8 cellular contexts compared by ENCODE assay signal in the genomic region with DNA sequence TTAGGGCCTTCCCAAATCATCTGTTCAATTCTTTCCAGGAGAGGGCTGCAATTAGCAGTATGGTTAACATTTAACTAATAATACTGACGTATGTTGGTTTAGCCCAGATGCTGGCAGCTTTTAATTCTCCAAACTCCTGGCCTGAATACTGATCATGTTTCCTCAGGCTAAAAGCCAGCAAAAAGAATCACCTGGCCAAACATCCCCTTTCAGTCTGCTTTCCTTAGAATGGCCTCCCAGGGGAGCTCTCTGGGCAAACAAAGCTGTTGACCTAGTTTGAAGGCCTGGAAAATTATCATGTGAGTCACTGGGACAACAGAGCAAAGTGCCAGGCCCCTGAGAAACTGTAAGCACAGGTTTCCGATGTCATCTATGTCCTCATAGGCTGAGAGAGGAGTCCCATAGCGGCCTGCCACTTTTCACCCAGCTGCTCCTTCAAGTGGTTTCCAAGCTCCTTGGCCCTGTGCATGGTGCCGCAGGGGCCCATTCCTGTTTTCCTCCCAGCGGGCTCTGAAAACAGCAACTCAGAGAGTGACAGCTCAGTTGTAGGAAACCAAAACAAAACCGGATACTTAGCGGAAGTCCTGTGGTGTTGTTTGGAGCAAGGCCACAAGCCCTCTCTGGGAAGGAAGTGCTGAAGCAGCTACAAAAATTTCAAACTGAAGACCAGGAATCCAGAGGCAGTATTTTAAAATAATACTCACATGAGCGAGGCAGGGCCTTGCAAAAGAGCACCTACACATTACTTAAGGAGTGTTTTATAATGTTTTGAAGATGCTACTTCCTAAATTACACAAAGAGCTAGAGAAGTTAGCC. TPM values are rescaled to one million over a fixed set of nuclear protein-coding genes. Genes with fewer than 3 reads are reported as not detected.
DNase-seq lines count a peak whose midpoint lies in the region; ATAC-seq and TF ChIP-seq lines count a peak whose summit lies in the region.

No MANE protein-coding gene starts in this region.

- ATAC-seq in natural killer cell treated with Interleukin-12 subunit alpha and Interleukin-12 subunit beta and Interleukin-15 and Interleukin-18, amount 100 ng/mL, for 72 hours: peak; percentile 84 to 85
- ATAC-seq in HG02588 (IDR thresholded peaks at IDR 0.05; ENCODE audit: unreplicated experiment): no peak

- H3K9me3 Mint-ChIP-seq in activated naive CD4-positive, alpha-beta T cell treated with anti-CD3 and anti-CD28 coated beads for 36 hours: no peaks in the 10 kb centered on the region
- H3K9me3 Mint-ChIP-seq in natural killer cell treated with Interleukin-12 subunit alpha and Interleukin-12 subunit beta and Interleukin-15 and Interleukin-18, amount 100 ng/mL, for 72 hours: no peaks in the 10 kb centered on the region

- no peaks in the 10 kb centered on the region for H3K36me3 Mint-ChIP-seq in activated naive CD4-positive, alpha-beta T cell treated with anti-CD3 and anti-CD28 coated beads for 36 hours (ENCODE audit: low read depth)
- H3K36me3 Mint-ChIP-seq in natural killer cell treated with Interleukin-12 subunit alpha and Interleukin-12 subunit beta and Interleukin-15 and Interleukin-18, amount 100 ng/mL, for 72 hours: no peaks in the 10 kb centered on the region

- H3K9ac ChIP-seq in stomach smooth muscle (ENCODE audit: low read length in 2 of 2): peak overlapping the region; percentile 29 to 51

- peaks cover 45% of the 10 kb centered on the region for H3K4me1 Mint-ChIP-seq in activated naive CD4-positive, alpha-beta T cell treated with anti-CD3 and anti-CD28 coated beads for 36 hours (ENCODE audit: low read depth)
- H3K4me1 Mint-ChIP-seq in natural killer cell treated with Interleukin-12 subunit alpha and Interleukin-12 subunit beta and Interleukin-15 and Interleukin-18, amount 100 ng/mL, for 72 hours (ENCODE audit: low read depth in 2 of 2): peaks cover 47 to 67% of the 10 kb centered on the region in 2 donors

- H3K27me3 Mint-ChIP-seq in activated naive CD4-positive, alpha-beta T cell treated with anti-CD3 and anti-CD28 coated beads for 36 hours (ENCODE audit: low read depth): no peaks in the 10 kb centered on the region
- no peaks in the 10 kb centered on the region for H3K27me3 Mint-ChIP-seq in natural killer cell treated with Interleukin-12 subunit alpha and Interleukin-12 subunit beta and Interleukin-15 and Interleukin-18, amount 100 ng/mL, for 72 hours

- H3K4me3 ChIP-seq in foreskin fibroblast (ENCODE audit: low read depth in 1 of 2, low read length in 2 of 2) (peak overlapping the region in 1 of 2 donors; percentile 10), stomach smooth muscle (ENCODE audit: low read length in 2 of 2) (peak overlapping the region; percentile 26 to 65)

- intact Hi-C loops in activated naive CD4-positive, alpha-beta T cell treated with anti-CD3 and anti-CD28 coated beads for 36 hours (cut with micrococcal nuclease): loop anchor here (1.0 to 2.0 kb wide), 4 partner anchors 13 to 221 kb away; partner anchors contain the start of genes INTS14 and RAB11A

- H3K27ac Mint-ChIP-seq in activated naive CD4-positive, alpha-beta T cell treated with anti-CD3 and anti-CD28 coated beads for 36 hours: peak overlapping the region; percentile 81
- peak overlapping the region; percentile 96 to 99 for H3K27ac Mint-ChIP-seq in natural killer cell treated with Interleukin-12 subunit alpha and Interleukin-12 subunit beta and Interleukin-15 and Interleukin-18, amount 100 ng/mL, for 72 hours

- peak; percentile 10 for TF ChIP-seq CTCF in foreskin fibroblast (IDR thresholded peaks at IDR 0.05; ENCODE audit: low read depth, low read length)

- CTCF ChIA-PET in activated naive CD4-positive, alpha-beta T cell treated with anti-CD3 and anti-CD28 coated beads for 36 hours (lab: Charles Lee): interaction anchor here (0.6 to 5.6 kb wide), 15 partner anchors 9 to 663 kb away, joined by 3 to 43 read pairs (median 3); partner anchors contain the start of genes DENND4A and RAB11A

- peak overlapping the region; percentile 80 for H3K27ac ChIP-seq in stomach smooth muscle (ENCODE audit: low read length)

- peaks cover 13% of the 10 kb centered on the region for H3K4me1 ChIP-seq in stomach smooth muscle (ENCODE audit: control insufficient read depth, insufficient read depth, low read length)

- H3K27me3 ChIP-seq in stomach smooth muscle (ENCODE audit: control insufficient read depth in 1 of 2, insufficient read depth in 2 of 2, low read length in 2 of 2): no peaks in the 10 kb centered on the region

- peak overlapping the region; percentile 40 for H3K4me3 Mint-ChIP-seq in activated naive CD4-positive, alpha-beta T cell treated with anti-CD3 and anti-CD28 coated beads for 36 hours
- H3K4me3 Mint-ChIP-seq in natural killer cell treated with Interleukin-12 subunit alpha and Interleukin-12 subunit beta and Interleukin-15 and Interleukin-18, amount 100 ng/mL, for 72 hours: peak overlapping the region; percentile 89

- H3K9me3 ChIP-seq in stomach smooth muscle (ENCODE audit: control insufficient read depth in 2 of 2, low read length in 2 of 2): no peaks in the 10 kb centered on the region

- H3K36me3 ChIP-seq in stomach smooth muscle (ENCODE audit: control insufficient read depth in 2 of 2, insufficient read depth in 2 of 2, low read length in 2 of 2): no peaks in the 10 kb centered on the region

- DNase-seq in ELR (ENCODE audit: low read depth) (peak; percentile 79), LoVo (ENCODE audit: low spot score) (peak; percentile 99), SHP77 (lab: John Stamatoyannopoulos, UW) (peak; percentile 100), foreskin fibroblast (peak; percentile 89 to 93)
- DNase-seq in activated naive CD4-positive, alpha-beta T cell treated with anti-CD3 and anti-CD28 coated beads for 36 hours: peak; percentile 73
- peak; percentile 68 for DNase-seq in natural killer cell treated with Interleukin-12 subunit alpha and Interleukin-12 subunit beta and Interleukin-15 and Interleukin-18, amount 100 ng/mL, for 72 hours (ENCODE audit: low spot score)

RNA-seq across cellular contexts. Expression of gene RAB11A, which starts 36.5 kb away (rescaled TPM):
- total RNA-seq in activated naive CD4-positive, alpha-beta T cell treated with anti-CD3 and anti-CD28 coated beads for 36 hours: 100 to 1,000 TPM; 151 to 157 TPM
- total RNA-seq in natural killer cell treated with Interleukin-12 subunit alpha and Interleukin-12 subunit beta and Interleukin-15 and Interleukin-18, amount 100 ng/mL, for 72 hours: 100 to 1,000 TPM; 101 to 164 TPM

RNA-seq across cellular contexts. Expression of gene DENND4A, which starts 40.7 kb away (rescaled TPM):
- 10 to 100 TPM; 23.9 to 24.9 TPM for total RNA-seq in activated naive CD4-positive, alpha-beta T cell treated with anti-CD3 and anti-CD28 coated beads for 36 hours
- total RNA-seq in natural killer cell treated with Interleukin-12 subunit alpha and Interleukin-12 subunit beta and Interleukin-15 and Interleukin-18, amount 100 ng/mL, for 72 hours: 100 to 1,000 TPM; 114 to 121 TPM

Comparison
In these comparisons a context has a peak if more than half of its experiments do, and no peak if none do; other contexts are left out.
1. RNA of gene DENND4A, which starts 40.7 kb away (total RNA-seq): 114 to 121 TPM in natural killer cell treated with Interleukin-12 subunit alpha and Interleukin-12 subunit beta and Interleukin-15 and Interleukin-18, amount 100 ng/mL, for 72 hours; 23.9 to 24.9 TPM in activated naive CD4-positive, alpha-beta T cell treated with anti-CD3 and anti-CD28 coated beads for 36 hours; every median in the first group is over 4 times any median in the second.
2. Peak in every context shown above with its lines, with median percentiles within 50 percentile points of each other: DNase-seq.